Comparison of ENCODE assay signal across 21 cellular contexts in the genomic region with DNA sequence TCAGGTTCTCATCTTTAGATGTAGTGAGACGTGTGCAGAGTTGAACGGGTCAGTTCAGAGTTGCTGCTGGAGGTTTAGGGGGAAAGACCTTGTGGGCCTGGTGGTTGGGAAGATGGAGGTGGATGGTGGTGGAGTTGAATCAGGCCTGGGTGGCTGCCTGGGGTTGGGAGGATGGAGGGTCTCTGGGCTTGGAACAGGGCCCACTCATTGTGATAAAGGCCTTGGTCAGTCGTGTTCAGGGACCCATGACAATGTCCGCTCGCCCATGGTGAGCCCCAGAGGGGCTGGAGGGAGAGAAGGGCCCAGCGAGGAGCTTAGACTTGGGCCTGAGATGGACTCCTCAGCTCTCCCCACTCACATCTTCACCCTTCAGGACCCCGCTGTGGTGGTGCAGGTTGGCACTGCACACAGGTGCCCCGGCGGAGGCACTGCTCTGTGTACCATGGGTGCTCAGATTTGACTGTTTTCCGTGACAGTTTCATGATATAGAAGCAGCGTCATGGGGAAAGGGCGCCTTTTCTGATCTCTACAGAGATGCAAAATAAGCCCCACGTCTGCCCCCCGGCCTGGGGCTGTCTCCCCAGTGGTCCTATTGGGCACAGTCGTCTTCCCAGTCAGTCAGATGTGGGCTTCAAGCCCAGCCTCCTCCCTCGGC. TPM values are rescaled to one million over a fixed set of nuclear protein-coding genes. Genes with fewer than 3 reads are reported as not detected.
"Had no signal": no experiment of that assay in that cellular context is flagged by ENCODE, and none has a peak within 500 bp of the region (broad histone marks: within the 10 kb centered on the region; RNA-seq: fewer than 3 reads in every experiment).

No MANE protein-coding gene starts in this region.

- H3K4me1 ChIP-seq: breast epithelium, esophagus muscularis mucosa, foreskin keratinocyte, heart right ventricle, suprapubic skin, tibial nerve had no signal

- H3K27me3 ChIP-seq: breast epithelium, foreskin keratinocyte, spleen, tibial nerve had no signal

- H3K36me3 ChIP-seq: breast epithelium, esophagus muscularis mucosa, heart right ventricle, spleen, suprapubic skin, tibial nerve had no signal

- H3K27ac ChIP-seq: breast epithelium, esophagus muscularis mucosa, foreskin keratinocyte, heart right ventricle, spleen, suprapubic skin, tibial nerve, VCaP had no signal

- DNase-seq: activated CD4-positive, alpha-beta T cell treated with anti-CD3 and anti-CD28 coated beads for 48 hours; activated CD4-positive, alpha-beta T cell treated with anti-CD3 and anti-CD28 coated beads, Interleukin-2, amount 50 U/mL, for 48 hours; activated CD8-positive, alpha-beta memory T cell treated with anti-CD3 and anti-CD28 coated beads for 24 hours; amygdala; central memory CD4-positive, alpha-beta T cell; foreskin keratinocyte; heart right ventricle; left ventricle myocardium superior; nucleus accumbens; right cardiac atrium; SK-N-SH; spleen; stimulated activated naive CD4-positive, alpha-beta T cell; SW 1271; T-helper 9 cell had no signal

- H3K9me3 ChIP-seq: breast epithelium, esophagus muscularis mucosa, heart right ventricle, SK-N-SH, suprapubic skin, tibial nerve had no signal

- ATAC-seq: activated CD4-positive, CD25-positive, alpha-beta regulatory T cell treated with anti-CD3 and anti-CD28 coated beads, Interleukin-2, amount 50 U/mL, for 24 hours; foreskin keratinocyte; heart right ventricle; left ventricle myocardium superior; right cardiac atrium had no signal

- H3K4me3 ChIP-seq: breast epithelium, esophagus muscularis mucosa, heart right ventricle, spleen, suprapubic skin, tibial nerve had no signal

RNA-seq across cellular contexts. Expression of gene DISP3, which starts 39.2 kb away (rescaled TPM):
- total RNA-seq: esophagus muscularis mucosa, suprapubic skin had no signal
